Comparison of ENCODE assay signal across 21 cellular contexts in the genomic region with DNA sequence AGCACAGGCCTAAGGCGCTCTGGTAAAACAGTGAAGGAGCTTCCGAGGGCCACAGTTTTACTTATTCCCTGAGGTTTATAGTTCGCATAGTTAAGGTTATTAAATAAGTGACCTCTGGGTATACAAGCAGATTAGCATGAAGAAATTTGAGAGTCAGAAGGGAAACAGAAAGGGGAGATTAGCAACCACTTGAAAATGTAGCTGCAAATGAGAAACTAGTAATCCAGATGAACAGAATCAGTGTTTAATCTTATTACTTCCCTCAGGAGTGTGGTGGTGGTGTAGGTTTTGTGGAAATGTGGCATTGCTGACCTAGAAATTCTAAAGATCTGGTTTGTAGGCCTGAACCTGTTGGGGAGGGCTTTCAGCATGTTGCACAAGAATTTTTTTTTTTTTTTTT.
"Had no signal": no experiment of that assay in that cellular context is flagged by ENCODE, and none has a peak within 500 bp of the region (broad histone marks: within the 10 kb centered on the region; RNA-seq: fewer than 3 reads in every experiment).

No MANE protein-coding gene starts in this region.

- DNase-seq: activated CD4-positive, alpha-beta memory T cell treated with anti-CD3 and anti-CD28 coated beads for 36 hours; activated CD4-positive, alpha-beta T cell treated with anti-CD3 and anti-CD28 coated beads for 4 hours; activated CD8-positive, alpha-beta memory T cell treated with anti-CD3 and anti-CD28 coated beads, Interleukin-2, amount 10 ng/mL, durations not matched to agents 7 days and 5 days; activated naive CD4-positive, alpha-beta T cell treated with Interleukin-2 at 50 U/mL for 16 hours; activated naive CD8-positive, alpha-beta T cell treated with anti-CD3 and anti-CD28 coated beads, Interleukin-2, amount 10 ng/mL, durations not matched to agents 7 days and 5 days; amygdala; brain microvascular endothelial cell; colonic mucosa; foreskin melanocyte; hypothalamus; islet precursor cell; lower lobe of right lung; naive thymus-derived CD8-positive, alpha-beta T cell; nucleus accumbens; right cardiac atrium; testis had no signal

- H3K4me3 Mint-ChIP-seq: activated CD4-positive, alpha-beta memory T cell treated with anti-CD3 and anti-CD28 coated beads for 36 hours; activated CD8-positive, alpha-beta memory T cell treated with anti-CD3 and anti-CD28 coated beads, Interleukin-2, amount 10 ng/mL, durations not matched to agents 7 days and 5 days; activated naive CD8-positive, alpha-beta T cell treated with anti-CD3 and anti-CD28 coated beads, Interleukin-2, amount 10 ng/mL, durations not matched to agents 7 days and 5 days; central memory CD8-positive, alpha-beta T cell; naive thymus-derived CD8-positive, alpha-beta T cell; T-helper 2 cell treated with Interferon-gamma antibody and Interleukin-4, amounts not matched to agents 5 μg/mL and 100 μg/mL, for 36 hours; WTC11 had no signal

- H3K27me3 ChIP-seq: brain microvascular endothelial cell, colonic mucosa, testis, upper lobe of left lung had no signal

- H3K9me3 ChIP-seq: colonic mucosa, lower lobe of right lung, testis, upper lobe of left lung had no signal

- H3K4me1 ChIP-seq: colonic mucosa had no signal

- H3K27me3 Mint-ChIP-seq: activated CD4-positive, alpha-beta memory T cell treated with anti-CD3 and anti-CD28 coated beads for 36 hours; activated CD8-positive, alpha-beta memory T cell treated with anti-CD3 and anti-CD28 coated beads, Interleukin-2, amount 10 ng/mL, durations not matched to agents 7 days and 5 days; activated naive CD8-positive, alpha-beta T cell treated with anti-CD3 and anti-CD28 coated beads, Interleukin-2, amount 10 ng/mL, durations not matched to agents 7 days and 5 days; central memory CD8-positive, alpha-beta T cell; naive thymus-derived CD8-positive, alpha-beta T cell had no signal

- H3K27ac Mint-ChIP-seq: activated CD4-positive, alpha-beta memory T cell treated with anti-CD3 and anti-CD28 coated beads for 36 hours; activated CD8-positive, alpha-beta memory T cell treated with anti-CD3 and anti-CD28 coated beads, Interleukin-2, amount 10 ng/mL, durations not matched to agents 7 days and 5 days; activated naive CD8-positive, alpha-beta T cell treated with anti-CD3 and anti-CD28 coated beads, Interleukin-2, amount 10 ng/mL, durations not matched to agents 7 days and 5 days; activated T-helper 2 cell treated with anti-CD3 and anti-CD28 coated beads, Interferon-gamma antibody, Interleukin-2, Interleukin-4, amounts not matched to agents 10 μg/mL and 5 μg/mL and 100 μg/mL, durations not matched to agents 14 hours and 24 hours and 36 hours; T-helper 2 cell treated with Interferon-gamma antibody and Interleukin-4, amounts not matched to agents 5 μg/mL and 100 μg/mL, for 36 hours had no signal

- H3K4me3 ChIP-seq: colonic mucosa, lower lobe of right lung, testis, upper lobe of left lung had no signal

- H3K36me3 ChIP-seq: brain microvascular endothelial cell, colonic mucosa, lower lobe of right lung had no signal

- ATAC-seq: activated CD8-positive, alpha-beta memory T cell treated with anti-CD3 and anti-CD28 coated beads, Interleukin-2, amount 10 ng/mL, durations not matched to agents 7 days and 5 days; lower lobe of right lung; naive thymus-derived CD8-positive, alpha-beta T cell; right cardiac atrium; WTC11 had no signal

- H3K27ac ChIP-seq: brain microvascular endothelial cell, colonic mucosa, lower lobe of right lung, testis, upper lobe of left lung had no signal

- H3K9me3 Mint-ChIP-seq: activated naive CD8-positive, alpha-beta T cell treated with anti-CD3 and anti-CD28 coated beads, Interleukin-2, amount 10 ng/mL, durations not matched to agents 7 days and 5 days; central memory CD8-positive, alpha-beta T cell; naive thymus-derived CD8-positive, alpha-beta T cell had no signal
